25 cellular contexts compared by ENCODE assay signal in genomic region chr2:509888-510287, GRCh38.
"Had no signal": no experiment of that assay in that cellular context is flagged by ENCODE, and none has a peak within 500 bp of the region (broad histone marks: within the 10 kb centered on the region; RNA-seq: fewer than 3 reads in every experiment).

No MANE protein-coding gene starts in this region.

- H3K4me3 ChIP-seq: left lung, lower lobe of right lung, ovary, right atrium auricular region, sigmoid colon, spleen, tibial nerve, uterus had no signal

- H3K27ac ChIP-seq: left lung, lower lobe of right lung, ovary, right atrium auricular region, sigmoid colon, spleen, tibial nerve, uterus had no signal

- H3K9me3 ChIP-seq: left lung, lower lobe of right lung, ovary, right atrium auricular region, sigmoid colon, spleen, tibial nerve, uterus had no signal

- DNase-seq: hypothalamus; kidney; left colon; left lung; lower lobe of right lung; mammary epithelial cell; mesenchymal stem cell; naive thymus-derived CD8-positive, alpha-beta T cell; ovary; sigmoid colon; small intestine; spleen; stimulated activated CD4-positive, alpha-beta T cell treated with anti-CD3 and anti-CD28 coated beads, Interleukin-4, amount 100 ng/mL, for 24 hours; stimulated activated naive CD4-positive, alpha-beta T cell treated with Interleukin-2 at 50 U/mL for 16 hours; stimulated activated naive CD8-positive, alpha-beta T cell treated with anti-CD3 and anti-CD28 coated beads, Interleukin-15, amount 100 ng/mL, for 72 hours; substantia nigra; uterus had no signal

- H3K27ac Mint-ChIP-seq: immature natural killer cell; nephron; progenitor cell of endocrine pancreas; stimulated activated memory B cell treated with anti-CD40 and anti-IgM and Interleukin-4, amounts not matched to agents 10 μg/mL and 1 μg/mL and 100 μg/mL, for 72 hours; stimulated activated naive CD8-positive, alpha-beta T cell treated with anti-CD3 and anti-CD28 coated beads, Interleukin-15, amount 100 ng/mL, for 72 hours; type B pancreatic cell had no signal

- H3K36me3 Mint-ChIP-seq: naive thymus-derived CD8-positive, alpha-beta T cell; stimulated activated memory B cell treated with anti-CD40 and anti-IgM and Interleukin-4, amounts not matched to agents 10 μg/mL and 1 μg/mL and 100 μg/mL, for 72 hours; type B pancreatic cell had no signal

- H3K9me3 Mint-ChIP-seq: immature natural killer cell had no signal

- H3K4me1 ChIP-seq: left lung, lower lobe of right lung, right atrium auricular region, sigmoid colon, spleen, tibial nerve, uterus had no signal

- H3K36me3 ChIP-seq: left lung, lower lobe of right lung, ovary, right atrium auricular region, sigmoid colon, spleen, tibial nerve, uterus had no signal

- H3K4me3 Mint-ChIP-seq: immature natural killer cell; naive thymus-derived CD8-positive, alpha-beta T cell; nephron; stimulated activated memory B cell treated with anti-CD40 and anti-IgM and Interleukin-4, amounts not matched to agents 10 μg/mL and 1 μg/mL and 100 μg/mL, for 72 hours; stimulated activated naive CD8-positive, alpha-beta T cell treated with anti-CD3 and anti-CD28 coated beads, Interleukin-15, amount 100 ng/mL, for 72 hours; type B pancreatic cell had no signal

- H3K4me1 Mint-ChIP-seq: immature natural killer cell; naive thymus-derived CD8-positive, alpha-beta T cell; stimulated activated memory B cell treated with anti-CD40 and anti-IgM and Interleukin-4, amounts not matched to agents 10 μg/mL and 1 μg/mL and 100 μg/mL, for 72 hours; stimulated activated naive CD8-positive, alpha-beta T cell treated with anti-CD3 and anti-CD28 coated beads, Interleukin-15, amount 100 ng/mL, for 72 hours had no signal

- FAIRE-seq: islet of Langerhans, kidney, small intestine had no signal

- ATAC-seq: left colon; left lung; lower lobe of right lung; naive thymus-derived CD8-positive, alpha-beta T cell; stimulated activated memory B cell treated with anti-CD40 and anti-IgM and Interleukin-4, amounts not matched to agents 10 μg/mL and 1 μg/mL and 100 μg/mL, for 72 hours; stimulated activated naive CD8-positive, alpha-beta T cell treated with anti-CD3 and anti-CD28 coated beads, Interleukin-15, amount 100 ng/mL, for 72 hours had no signal

- H3K27me3 ChIP-seq: left lung, ovary, right atrium auricular region, sigmoid colon, spleen, tibial nerve, uterus had no signal

- H3K27me3 Mint-ChIP-seq: progenitor cell of endocrine pancreas; stimulated activated naive CD8-positive, alpha-beta T cell treated with anti-CD3 and anti-CD28 coated beads, Interleukin-15, amount 100 ng/mL, for 72 hours had no signal
